In genomic region chr22:46673205-46673604, GRCh38 we compare ENCODE assay signal across 12 cellular contexts. TPM values are rescaled to one million over a fixed set of nuclear protein-coding genes. Genes with fewer than 3 reads are reported as not detected.
A peak's percentile ranks its signal among the peaks of the same experiment; 100 is the strongest.
DNase-seq lines count a peak whose midpoint lies in the region; ATAC-seq and TF ChIP-seq lines count a peak whose summit lies in the region.
"Had no signal": no experiment of that assay in that cellular context is flagged by ENCODE, and none has a peak within 500 bp of the region (broad histone marks: within the 10 kb centered on the region; RNA-seq: fewer than 3 reads in every experiment).

No MANE protein-coding gene starts in this region.

- ATAC-seq in SK-N-SH treated with all-trans-retinoic acid at 6 μM for 48 hours = no peak
- ATAC-seq in WTC11 = no peak
- no peak for ATAC-seq in naive B cell (ENCODE audit: low read depth in 2 of 2)
- no peak for ATAC-seq in GM19395 (IDR thresholded peaks at IDR 0.05; ENCODE audit: unreplicated experiment)
- ATAC-seq: esophagus mucosa had no signal

- H3K4me1 Mint-ChIP-seq in WTC11 (no peaks in the 10 kb centered on the region), naive B cell (peaks cover 24 to 44% (median 40%) of the 10 kb centered on the region in 3 donors)

- no peaks in the 10 kb centered on the region for H3K27me3 Mint-ChIP-seq in WTC11 (ENCODE audit: low read depth)
- peaks cover 0 to 4% (median 0%) of the 10 kb centered on the region in 3 donors for H3K27me3 Mint-ChIP-seq in naive B cell
- H3K27me3 Mint-ChIP-seq: activated B cell treated with CpG ODN at 0.5 μM for 24 hours had no signal

- no peak for TF ChIP-seq RAD21 in SK-N-SH (IDR thresholded peaks at IDR 0.05; ENCODE audit: low read length)

- no peak overlapping the region for H3K4me2 ChIP-seq in SK-N-SH
- peak overlapping the region; percentile 88 to 98 (median 95) for H3K4me2 ChIP-seq in BLaER1 treated with 17β-estradiol and CSF1 and Interleukin-3, amounts not matched to agents 10 nM and 100 nM

- CTCF ChIA-PET in SK-N-SH (lab: Yijun Ruan, JAX) (interaction anchor here (5.8 kb wide), 1 partner anchor 109 kb away, joined by 76 read pairs; no protein-coding TSS in a partner anchor), WTC11 (lab: Charles Lee) (interaction anchor here (4.9 kb wide), 1 partner anchor 110 kb away, joined by 24 read pairs; no protein-coding TSS in a partner anchor)

- no peaks in the 10 kb centered on the region; a peak in 1 of 4 replicates for H3K4me1 ChIP-seq in SK-N-SH (ENCODE audit: control insufficient read depth in 1 of 2, insufficient read depth in 2 of 2, low read depth in 1 of 2, low read length in 1 of 2)
- H3K4me1 ChIP-seq in BLaER1 treated with 17β-estradiol and CSF1 and Interleukin-3, amounts not matched to agents 10 nM and 100 nM = peaks cover 52 to 91% (median 75%) of the 10 kb centered on the region in 10 experiments
- H3K4me1 ChIP-seq: parathyroid adenoma had no signal

- peaks cover 3% of the 10 kb centered on the region; the same call in 1 of the 2 replicates for H3K36me3 Mint-ChIP-seq in WTC11
- H3K36me3 Mint-ChIP-seq in naive B cell = peaks cover 6 to 24% of the 10 kb centered on the region in 2 donors

- peak; percentile 81 for DNase-seq in SK-N-SH
- DNase-seq in WTC11 (ENCODE audit: low spot score) = no peak
- DNase-seq in naive B cell = no peak
- DNase-seq in germinal center (ENCODE audit: low spot score) = no peak
- no peak for DNase-seq in NCI-H146 (lab: John Stamatoyannopoulos, UW)
- DNase-seq: activated B cell treated with CpG ODN at 0.5 μM for 24 hours had no signal

- H3K36me3 ChIP-seq in SK-N-SH (replicated peaks in 1 of 2; ENCODE audit: control insufficient read depth in 1 of 2, insufficient read depth in 2 of 2, low read length in 1 of 2) = peaks cover 0 to 9% of the 10 kb centered on the region in 2 experiments
- H3K36me3 ChIP-seq in BLaER1 treated with 17β-estradiol and CSF1 and Interleukin-3, amounts not matched to agents 10 nM and 100 nM = peaks cover 11 to 63% (median 47%) of the 10 kb centered on the region in 11 experiments; a peak in 21 of 22 replicates

- no peaks in the 10 kb centered on the region for H3K79me2 ChIP-seq in SK-N-SH (ENCODE audit: insufficient read depth)
- H3K79me2 ChIP-seq: parathyroid adenoma had no signal

- TF ChIP-seq EP300 in SK-N-SH (IDR thresholded peaks at IDR 0.05; ENCODE audit: borderline replicate concordance in 1 of 2, low read depth in 1 of 2, low read length in 1 of 2) = no peak

- H3K9ac ChIP-seq in SK-N-SH = no peak overlapping the region
- H3K9ac ChIP-seq in BLaER1 treated with 17β-estradiol and CSF1 and Interleukin-3, amounts not matched to agents 10 nM and 100 nM = peak overlapping the region in 10 of 11 experiments; percentile 23 to 80 (median 62); a peak in 14 of 22 replicates
- H3K9ac ChIP-seq: parathyroid adenoma had no signal

- no peaks in the 10 kb centered on the region for H3K9me3 Mint-ChIP-seq in WTC11
- no peaks in the 10 kb centered on the region for H3K9me3 Mint-ChIP-seq in naive B cell
- H3K9me3 Mint-ChIP-seq: activated B cell treated with CpG ODN at 0.5 μM for 24 hours had no signal

- H3F3A ChIP-seq in SK-N-SH (replicated peaks; ENCODE audit: insufficient read depth) = no peaks in the 10 kb centered on the region

- H3K9me3 ChIP-seq in SK-N-SH = no peaks in the 10 kb centered on the region
- H3K9me3 ChIP-seq in BLaER1 treated with 17β-estradiol and CSF1 and Interleukin-3, amounts not matched to agents 10 nM and 100 nM (replicated peaks in 1 of 11) = 0 out of 22 replicates have a peak, but pooled peaks cover 0 to 3% (median 0%) of the 10 kb centered on the region in 11 experiments
- H3K9me3 ChIP-seq: mucosa of descending colon had no signal

- H4K20me1 ChIP-seq in SK-N-SH (ENCODE audit: insufficient read depth) = no peaks in the 10 kb centered on the region
- peaks cover 31 to 99% (median 69%) of the 10 kb centered on the region in 11 experiments; a peak in 20 of 22 replicates for H4K20me1 ChIP-seq in BLaER1 treated with 17β-estradiol and CSF1 and Interleukin-3, amounts not matched to agents 10 nM and 100 nM

- no peaks in the 10 kb centered on the region for H3K27me3 ChIP-seq in SK-N-SH (ENCODE audit: insufficient read depth)
- H3K27me3 ChIP-seq in BLaER1 treated with 17β-estradiol and CSF1 and Interleukin-3, amounts not matched to agents 10 nM and 100 nM = peaks cover 0 to 34% (median 0%) of the 10 kb centered on the region in 11 experiments; a peak in 7 of 22 replicates

- no peak overlapping the region for H3K27ac ChIP-seq in SK-N-SH (ENCODE audit: low read depth in 2 of 2, low read length in 1 of 2)
- H3K27ac ChIP-seq in BLaER1 treated with 17β-estradiol and CSF1 and Interleukin-3, amounts not matched to agents 10 nM and 100 nM = peak overlapping the region in 6 of 11 experiments; percentile 69 to 79 (median 72); a peak in 14 of 22 replicates
- H3K27ac ChIP-seq: parathyroid adenoma had no signal

- H2AFZ ChIP-seq in SK-N-SH (ENCODE audit: low read depth) = no peak overlapping the region
- H2AFZ ChIP-seq: parathyroid adenoma had no signal

- POLR2A ChIA-PET in SK-N-SH (lab: Yijun Ruan, JAX) (no interaction called here), WTC11 (lab: Charles Lee) (no interaction called here)

- no peak overlapping the region for H3K4me3 Mint-ChIP-seq in WTC11
- H3K4me3 Mint-ChIP-seq in naive B cell = peak overlapping the region in 7 of 8 donors; percentile 68 to 94 (median 88)

- peak overlapping the region; percentile 23; the same call in 1 of the 2 replicates for H3K27ac Mint-ChIP-seq in WTC11
- H3K27ac Mint-ChIP-seq in naive B cell = peak overlapping the region in 5 of 6 donors; percentile 86 to 98 (median 96)

- no peak for TF ChIP-seq CTCF in SK-N-SH (IDR thresholded peaks at IDR 0.05)
- TF ChIP-seq CTCF in WTC11 (IDR thresholded peaks at IDR 0.05) = no peak

- H3K9me2 ChIP-seq in SK-N-SH = no peaks in the 10 kb centered on the region

- H3K4me3 ChIP-seq in SK-N-SH (ENCODE audit: low read depth in 2 of 2, low read length in 1 of 2) = no peak overlapping the region
- peak overlapping the region in 5 of 10 experiments; percentile 48 to 61 (median 53); a peak in 4 of 20 replicates for H3K4me3 ChIP-seq in BLaER1 treated with 17β-estradiol and CSF1 and Interleukin-3, amounts not matched to agents 10 nM and 100 nM
- H3K4me3 ChIP-seq: mucosa of descending colon had no signal

- WGBS in SK-N-SH (ENCODE audit: low lambda C conversion rate) = 86% methylated on average over 6 of the region's 10 CpGs

TF ChIP-seq in SK-N-SH, 30 proteins besides CTCF, POLR2A, EP300 and RAD21 (continues in another document):
- TF ChIP-seq GABPA (IDR thresholded peaks at IDR 0.05; ENCODE audit: low read depth) (no peak), RCOR1 (IDR thresholded peaks at IDR 0.05; ENCODE audit: low read length) (no peak), RFX5 (IDR thresholded peaks at IDR 0.05; ENCODE audit: low read length) (no peak), RXRA (IDR thresholded peaks at IDR 0.05; ENCODE audit: borderline replicate concordance, low read depth) (no peak), CHD2 (IDR thresholded peaks at IDR 0.05; ENCODE audit: low read length, partially characterized antibody) (no peak)

TF ChIP-seq in SK-N-SH treated with all-trans-retinoic acid at 6 μM for 48 hours, 23 proteins besides CTCF, POLR2A, EP300 and RAD21 (continues in another document):
- TF ChIP-seq RARB (CRISPR knock-in tag; IDR thresholded peaks at IDR 0.05) (no peak), PATZ1 (CRISPR knock-in tag; IDR thresholded peaks at IDR 0.05; ENCODE audit: borderline replicate concordance) (no peak)

TF ChIP-seq in WTC11, 78 proteins besides CTCF, POLR2A, EP300 and RAD21 (continues in another document):
- TF ChIP-seq OVOL2 (CRISPR knock-in tag; IDR thresholded peaks at IDR 0.05; ENCODE audit: borderline replicate concordance) (no peak), NFYB (CRISPR knock-in tag; conservative IDR thresholded peaks at IDR 0.05; ENCODE audit: low read depth) (no peak), JUN (CRISPR knock-in tag; IDR thresholded peaks at IDR 0.05) (no peak), USF1 (CRISPR knock-in tag; IDR thresholded peaks at IDR 0.05) (no peak), NR3C1 (CRISPR knock-in tag; conservative IDR thresholded peaks at IDR 0.05; ENCODE audit: low read depth) (no peak), SOX15 (CRISPR knock-in tag; IDR thresholded peaks at IDR 0.05) (no peak), AFF4 (CRISPR knock-in tag; IDR thresholded peaks at IDR 0.05; ENCODE audit: borderline replicate concordance) (no peak)

RNA-seq across cellular contexts. Expression of gene GRAMD4, which starts 53.0 kb away (rescaled TPM):
- polyA plus RNA-seq in SK-N-SH (2012; rRNA removed) (13.5 and 15.5 TPM in 2 replicates), naive B cell (ENCODE audit: low read depth in 6 of 6) (10 to 100 TPM in 1 of 6 donors, 1 to 10 TPM in 5; 4.0 to 12.5 (median 6.9) TPM)
- 7.8 and 11.0 TPM in 2 replicates for polyA plus RNA-seq in SK-N-SH (2012; cell fraction: cytosol; rRNA removed)
- 22.3 and 31.8 TPM in 2 replicates for polyA plus RNA-seq in SK-N-SH (2012; cell fraction: nucleus; rRNA removed)
- 32.8 to 41.0 TPM (median 33.1 TPM) in 3 replicates for total RNA-seq in WTC11 (2021)

Comparison
In these comparisons a context has a peak if more than half of its experiments do, and no peak if none do; other contexts are left out.
1. H3K27ac ChIP-seq: peak in BLaER1 treated with 17β-estradiol and CSF1 and Interleukin-3, amounts not matched to agents 10 nM and 100 nM (6 of 11); none in SK-N-SH (0 of 2).